7 cellular contexts compared by ENCODE assay signal in genomic region chr6:35552285-35552917, GRCh38. TPM values are rescaled to one million over a fixed set of nuclear protein-coding genes. Genes with fewer than 3 reads are reported as not detected.
A peak's percentile ranks its signal among the peaks of the same experiment; 100 is the strongest.
DNase-seq lines count a peak whose midpoint lies in the region; ATAC-seq lines count a peak whose summit lies in the region.

No MANE protein-coding gene starts in this region.

- H3K9me3 Mint-ChIP-seq in immature natural killer cell = peaks cover 6 to 14% (median 10%) of the 10 kb centered on the region in 6 donors

- H2AFZ ChIP-seq in GM23248 = no peak overlapping the region

- peak; percentile 17 for DNase-seq in GM23248
- DNase-seq in RKO (ENCODE audit: low spot score) = peak; percentile 45
- peak; percentile 33 for DNase-seq in activated gamma-delta T cell treated with anti-CD3 and anti-CD28 coated beads, Interleukin-2, amount 50 U/mL, for 16 hours (ENCODE audit: low read depth)
- DNase-seq in immature natural killer cell = peak; percentile 57 to 67 (median 67)
- peak; percentile 9 for DNase-seq in stimulated activated CD8-positive, alpha-beta memory T cell treated with anti-CD3 and anti-CD28 coated beads, Interleukin-12 subunit alpha, Interleukin-12 subunit beta, amount 100 ng/mL, for 24 hours (ENCODE audit: extremely low read depth)
- DNase-seq in anterior cingulate cortex (lab: John Stamatoyannopoulos, UW) = no peak

- H3K27ac Mint-ChIP-seq in immature natural killer cell = no peak overlapping the region

- in situ Hi-C loops in GM23248 (cut with MboI) = no loop called here

- H3K4me3 ChIP-seq in GM23248 = no peak overlapping the region

- H3K9ac ChIP-seq in GM23248 = no peak overlapping the region

- no peak overlapping the region for H3K4me2 ChIP-seq in GM23248 (ENCODE audit: unreplicated experiment)

- H3F3A ChIP-seq in GM23248 (ENCODE audit: insufficient read depth) = no peaks in the 10 kb centered on the region

- no peaks in the 10 kb centered on the region for H3K36me3 ChIP-seq in GM23248 (ENCODE audit: low read depth)

- H3K4me1 Mint-ChIP-seq in immature natural killer cell = peaks cover 9 to 17% of the 10 kb centered on the region in 2 donors

- no peak overlapping the region for H3K27ac ChIP-seq in GM23248

- H3K36me3 Mint-ChIP-seq in immature natural killer cell = peaks cover 4 to 10% (median 4%) of the 10 kb centered on the region in 3 donors

- H4K20me1 ChIP-seq in GM23248 (ENCODE audit: insufficient read depth) = no peaks in the 10 kb centered on the region

- 48 to 51% methylated on average over 5 of the region's 5 CpGs for WGBS in GM23248 (ENCODE audit: low coverage in 1 of 2, low lambda C conversion rate in 2 of 2, missing lambda C conversion rate in 2 of 2), 2 experiments

- no peak overlapping the region for H3K4me3 Mint-ChIP-seq in immature natural killer cell

- ATAC-seq in GM21737 (IDR thresholded peaks at IDR 0.05; ENCODE audit: unreplicated experiment) = no peak

- H3K4me1 ChIP-seq in GM23248 (ENCODE audit: insufficient read depth) = no peaks in the 10 kb centered on the region

- no peaks in the 10 kb centered on the region for H3K9me3 ChIP-seq in GM23248 (ENCODE audit: low read depth)

- no peaks in the 10 kb centered on the region for H3K9me2 ChIP-seq in GM23248 (ENCODE audit: insufficient read depth)

- H3K27me3 Mint-ChIP-seq in immature natural killer cell (ENCODE audit: low read depth in 3 of 3) = peaks cover 2 to 5% (median 3%) of the 10 kb centered on the region in 3 donors

- 0 out of 2 replicates have a peak, but pooled peaks cover 4% of the 10 kb centered on the region for H3K27me3 ChIP-seq in GM23248 (replicated peaks; ENCODE audit: insufficient read depth)

- H3K79me2 ChIP-seq in GM23248 (ENCODE audit: insufficient read depth) = no peaks in the 10 kb centered on the region

RNA-seq across cellular contexts. Expression of gene TULP1, which starts 39.7 kb away (rescaled TPM):
- total RNA-seq in GM23248 (2014; rRNA removed; shearing (Covaris generic)) = not detected in 2 replicates
- polyA plus RNA-seq in GM23248 (2016; fragmentation: Nextera tagmentation; extraction: Ambion mirVana) (not detected in 2 replicates), immature natural killer cell (not detected)

RNA-seq across cellular contexts. Expression of gene TEAD3, which starts 55.5 kb away (rescaled TPM):
- 10.5 and 12.0 TPM in 2 replicates for total RNA-seq in GM23248 (2014; rRNA removed; shearing (Covaris generic))
- 6.9 TPM in 2 replicates for polyA plus RNA-seq in GM23248 (2016; fragmentation: Nextera tagmentation; extraction: Ambion mirVana)
- not detected for polyA plus RNA-seq in immature natural killer cell

Comparison
In these comparisons a context has a peak if more than half of its experiments do, and no peak if none do; other contexts are left out.
1. DNase-seq: peak in GM23248 (single experiment), RKO (single experiment), activated gamma-delta T cell treated with anti-CD3 and anti-CD28 coated beads, Interleukin-2, amount 50 U/mL, for 16 hours (single experiment), immature natural killer cell (3 of 3) and stimulated activated CD8-positive, alpha-beta memory T cell treated with anti-CD3 and anti-CD28 coated beads, Interleukin-12 subunit alpha, Interleukin-12 subunit beta, amount 100 ng/mL, for 24 hours (single experiment); none in anterior cingulate cortex (0 of 58).